ENCODE assay signal across 27 cellular contexts in the genomic region with DNA sequence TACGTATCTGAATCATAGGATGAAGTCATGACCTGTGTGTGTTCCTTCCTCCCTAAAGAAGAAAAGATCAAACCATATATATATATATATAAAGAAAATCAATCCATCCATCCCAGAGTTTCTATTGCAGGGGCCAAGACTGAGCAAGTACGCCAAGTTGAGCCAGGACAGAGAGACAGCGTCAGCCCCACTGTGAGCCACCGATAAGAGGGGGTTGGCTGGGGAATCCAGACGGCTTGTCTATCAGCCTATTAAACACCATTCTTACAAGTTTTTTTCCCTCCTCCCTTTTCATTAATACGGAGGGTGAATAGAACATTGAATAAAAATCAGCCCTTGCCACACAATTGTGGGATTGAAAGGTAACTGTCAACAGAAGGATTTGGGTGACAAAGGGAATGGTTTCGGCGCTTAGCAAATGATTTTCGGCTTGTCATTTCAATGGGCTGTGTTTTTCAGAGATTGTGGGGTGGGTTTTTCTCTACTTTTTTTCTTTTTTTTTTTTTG.
"Had no signal": no experiment of that assay in that cellular context is flagged by ENCODE, and none has a peak within 500 bp of the region (broad histone marks: within the 10 kb centered on the region; RNA-seq: fewer than 3 reads in every experiment).

No MANE protein-coding gene starts in this region.

- DNase-seq: dorsolateral prefrontal cortex; effector CD8-positive, alpha-beta T cell; foreskin keratinocyte; heart left ventricle; kidney; left cardiac atrium; left lung; mesenchymal stem cell; midbrain; naive thymus-derived CD4-positive, alpha-beta T cell; nephron progenitor cell; occipital lobe; ovary; psoas muscle; right cardiac atrium; sigmoid colon; stimulated activated CD4-positive, alpha-beta T cell treated with anti-CD3 and anti-CD28 coated beads, Interleukin-2, amount 100 ng/mL, for 24 hours; stimulated activated CD4-positive, alpha-beta T cell treated with anti-CD3 and anti-CD28 coated beads, Interleukin-4, amount 100 ng/mL, for 24 hours; stimulated activated naive CD4-positive, alpha-beta T cell treated with Interleukin-2 at 50 U/mL for 16 hours; thyroid gland; trophoblast cell had no signal

- H3K9me3 Mint-ChIP-seq: nephron progenitor cell had no signal

- H3K4me1 ChIP-seq: heart left ventricle, left lung, psoas muscle, thyroid gland, vagina had no signal

- H3K36me3 Mint-ChIP-seq: stimulated activated effector memory CD8-positive, alpha-beta T cell treated with anti-CD3 and anti-CD28 coated beads, Interleukin-12 subunit alpha, Interleukin-12 subunit beta, amount 100 ng/mL, for 72 hours had no signal

- H3K4me3 Mint-ChIP-seq: naive thymus-derived CD4-positive, alpha-beta T cell; nephron progenitor cell; stimulated activated effector memory CD8-positive, alpha-beta T cell treated with anti-CD3 and anti-CD28 coated beads, Interleukin-12 subunit alpha, Interleukin-12 subunit beta, amount 100 ng/mL, for 72 hours had no signal

- ATAC-seq: foreskin keratinocyte; gastroesophageal sphincter; heart left ventricle; left cardiac atrium; left lung; naive thymus-derived CD4-positive, alpha-beta T cell; psoas muscle; right cardiac atrium had no signal

- H3K79me2 ChIP-seq: hepatocyte had no signal

- H3K4me3 ChIP-seq: dorsolateral prefrontal cortex, esophagus muscularis mucosa, gastroesophageal sphincter, heart left ventricle, hepatocyte, left lung, ovary, psoas muscle, sigmoid colon, stomach, thyroid gland, vagina had no signal

- H3K27ac Mint-ChIP-seq: naive thymus-derived CD4-positive, alpha-beta T cell; nephron progenitor cell; stimulated activated effector memory CD8-positive, alpha-beta T cell treated with anti-CD3 and anti-CD28 coated beads, Interleukin-12 subunit alpha, Interleukin-12 subunit beta, amount 100 ng/mL, for 72 hours had no signal

- H3K36me3 ChIP-seq: esophagus muscularis mucosa, gastroesophageal sphincter, heart left ventricle, left lung, ovary, sigmoid colon, stomach, thyroid gland, vagina had no signal

- H3K4me2 ChIP-seq: hepatocyte had no signal

- H2AFZ ChIP-seq: hepatocyte had no signal

- H3K27ac ChIP-seq: dorsolateral prefrontal cortex, esophagus muscularis mucosa, foreskin keratinocyte, gastroesophageal sphincter, heart left ventricle, hepatocyte, left lung, ovary, psoas muscle, sigmoid colon, stomach, thyroid gland, vagina had no signal

- H3K9me3 ChIP-seq: ovary, psoas muscle, stomach, thyroid gland, vagina had no signal

- H3K27me3 ChIP-seq: dorsolateral prefrontal cortex, esophagus muscularis mucosa, foreskin keratinocyte, gastroesophageal sphincter, heart left ventricle, hepatocyte, left lung, ovary, sigmoid colon, stomach, thyroid gland, vagina had no signal

- H3K4me1 Mint-ChIP-seq: naive thymus-derived CD4-positive, alpha-beta T cell; stimulated activated effector memory CD8-positive, alpha-beta T cell treated with anti-CD3 and anti-CD28 coated beads, Interleukin-12 subunit alpha, Interleukin-12 subunit beta, amount 100 ng/mL, for 72 hours had no signal
